9 cellular contexts compared by ENCODE assay signal in the genomic region with DNA sequence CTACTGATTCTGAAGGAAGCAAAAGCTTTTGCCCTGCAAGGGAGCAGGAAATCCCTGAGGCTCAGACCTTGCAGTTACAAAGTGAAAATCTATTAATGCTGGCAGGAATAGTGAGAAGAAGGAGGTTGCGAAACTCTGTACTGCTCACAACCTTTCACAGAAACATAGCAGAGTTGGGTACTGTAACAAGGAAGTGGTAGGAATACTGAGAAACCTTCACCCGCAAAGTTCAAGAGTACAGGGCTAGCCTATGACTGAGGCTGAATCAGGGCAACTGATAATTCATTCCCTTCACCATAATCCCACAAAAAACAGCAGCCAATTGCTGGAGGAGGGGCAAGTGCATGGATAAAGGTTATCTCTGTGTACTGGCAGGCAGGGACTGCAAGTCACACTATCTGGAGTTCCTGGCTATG.
DNase-seq lines count a peak whose midpoint lies in the region; ATAC-seq lines count a peak whose summit lies in the region.
"Had no signal": no experiment of that assay in that cellular context is flagged by ENCODE, and none has a peak within 500 bp of the region (broad histone marks: within the 10 kb centered on the region; RNA-seq: fewer than 3 reads in every experiment).

No MANE protein-coding gene starts in this region.

- ATAC-seq in GM21825 (IDR thresholded peaks at IDR 0.05; ENCODE audit: unreplicated experiment): peak; percentile 94

- DNase-seq in ELR (ENCODE audit: low read depth) (peak; percentile 77), KG1 (lab: John Stamatoyannopoulos, UW) (peak; percentile 29), fibroblast of peridontal ligament (ENCODE audit: extremely low read depth) (peak; percentile 51), NCI-H69 (lab: John Stamatoyannopoulos, UW) (no peak), caudate nucleus (lab: John Stamatoyannopoulos, UW) (no peak), cerebellar cortex (ENCODE audit: low spot score) (no peak), DMS153 treated with DMSO at 0.1 percent for 48 hours (lab: John Stamatoyannopoulos, UW; ENCODE audit: unreplicated experiment) (no peak)
- DNase-seq: endodermal cell had no signal

- no peak overlapping the region for H3K27ac ChIP-seq in caudate nucleus (ENCODE audit: low read depth, low read length)

Comparison
In these comparisons a context has a peak if more than half of its experiments do, and no peak if none do; other contexts are left out.
1. DNase-seq: peak in ELR (single experiment), KG1 (single experiment) and fibroblast of peridontal ligament (single experiment); none in NCI-H69 (single experiment), caudate nucleus (0 of 61), cerebellar cortex (single experiment) and DMS153 treated with DMSO at 0.1 percent for 48 hours (single experiment).